8 cellular contexts compared by ENCODE assay signal in the genomic region with DNA sequence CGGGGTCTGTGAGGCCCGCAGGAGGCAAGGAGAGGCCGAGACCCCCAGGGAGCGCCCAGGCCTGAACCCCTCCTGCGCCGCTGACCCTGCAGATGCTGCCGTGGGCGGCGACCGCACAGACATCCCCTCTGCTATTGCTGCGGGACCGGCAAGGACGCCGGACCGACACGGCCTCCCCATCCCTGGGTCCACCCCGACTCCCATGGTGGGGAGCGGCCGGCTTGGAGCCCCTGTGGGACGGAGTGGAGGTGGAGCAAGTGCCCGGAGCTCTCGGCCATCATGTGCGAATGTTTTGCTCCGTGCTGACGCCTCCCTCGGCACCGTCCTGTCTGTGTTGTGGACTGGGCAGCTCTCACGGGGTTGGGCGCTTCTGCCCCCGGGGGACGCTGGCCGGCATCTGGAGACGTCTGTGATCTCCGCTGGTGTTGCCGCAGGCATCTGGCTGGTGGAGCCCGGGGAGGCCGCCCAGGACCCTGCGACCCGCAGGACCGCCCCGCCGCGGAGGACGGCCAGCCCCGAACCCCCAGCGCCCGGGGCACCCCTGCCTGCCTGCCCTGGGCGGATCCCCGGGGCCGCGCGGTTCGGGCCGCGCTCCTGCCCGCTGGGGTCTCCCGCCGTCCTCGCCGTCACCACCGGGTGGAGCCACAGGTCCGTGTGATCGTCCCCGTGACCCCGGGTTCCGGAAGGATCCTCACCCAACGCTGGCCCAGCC. TPM values are rescaled to one million over a fixed set of nuclear protein-coding genes. Genes with fewer than 3 reads are reported as not detected.
DNase-seq lines count a peak whose midpoint lies in the region; ATAC-seq and TF ChIP-seq lines count a peak whose summit lies in the region.

No MANE protein-coding gene starts in this region.

- H3K27ac ChIP-seq in HUES64 (ENCODE audit: low read depth, low read length) (no peak overlapping the region), thymus (ENCODE audit: low read depth) (no peak overlapping the region)

- POLR2A ChIA-PET in activated CD4-positive, alpha-beta memory T cell treated with anti-CD3 and anti-CD28 coated beads for 36 hours (lab: Charles Lee) = no interaction called here

- no peaks in the 10 kb centered on the region for H3K9me3 Mint-ChIP-seq in activated CD4-positive, alpha-beta memory T cell treated with anti-CD3 and anti-CD28 coated beads for 36 hours
- no peaks in the 10 kb centered on the region for H3K9me3 Mint-ChIP-seq in endothelial cell (ENCODE audit: unreplicated experiment)

- CTCF ChIA-PET in activated CD4-positive, alpha-beta memory T cell treated with anti-CD3 and anti-CD28 coated beads for 36 hours (lab: Charles Lee) = interaction anchor here (3.5 kb wide), 1 partner anchor 242 kb away, joined by 13 read pairs; no protein-coding TSS in a partner anchor

- ATAC-seq in GM21528 (IDR thresholded peaks at IDR 0.05; ENCODE audit: low FRiP score, unreplicated experiment) = no peak

- TF ChIP-seq CTCF in AG10803 (conservative IDR thresholded peaks at IDR 0.05; ENCODE audit: low read length) (peak; percentile 57), endothelial cell (IDR thresholded peaks at IDR 0.05; ENCODE audit: unreplicated experiment) (peak; percentile 60)

- H3K27ac Mint-ChIP-seq in activated CD4-positive, alpha-beta memory T cell treated with anti-CD3 and anti-CD28 coated beads for 36 hours = no peak overlapping the region
- H3K27ac Mint-ChIP-seq in endothelial cell (ENCODE audit: unreplicated experiment) = no peak overlapping the region

- H3K9me3 ChIP-seq in HUES64 (ENCODE audit: insufficient read depth, low read depth, low read length) (no peaks in the 10 kb centered on the region), thymus (ENCODE audit: control insufficient read depth) (peaks cover 6% of the 10 kb centered on the region)

- H3K36me3 Mint-ChIP-seq in activated CD4-positive, alpha-beta memory T cell treated with anti-CD3 and anti-CD28 coated beads for 36 hours = no peaks in the 10 kb centered on the region
- H3K36me3 Mint-ChIP-seq in endothelial cell (ENCODE audit: low read depth, unreplicated experiment) = no peaks in the 10 kb centered on the region

- peaks cover 3% of the 10 kb centered on the region for H3K4me1 Mint-ChIP-seq in activated CD4-positive, alpha-beta memory T cell treated with anti-CD3 and anti-CD28 coated beads for 36 hours (ENCODE audit: low read depth)
- H3K4me1 Mint-ChIP-seq in endothelial cell (ENCODE audit: unreplicated experiment) = peaks cover 6% of the 10 kb centered on the region

- WGBS in HUES64 = 19% methylated on average over 67 of the region's 67 CpGs
- WGBS in thymus = 15% methylated on average over 67 of the region's 67 CpGs

- H3K9ac ChIP-seq in HUES64 (ENCODE audit: low read depth, low read length) = no peak overlapping the region

- peaks cover 4% of the 10 kb centered on the region; the same call in 1 of the 2 replicates for H3K4me1 ChIP-seq in HUES64 (ENCODE audit: insufficient read depth, low read length)
- peaks cover 3% of the 10 kb centered on the region for H3K4me1 ChIP-seq in thymus (ENCODE audit: control insufficient read depth, insufficient read depth, low read length)

- H3K4me3 ChIP-seq in AG10803 (ENCODE audit: low read length) (peak overlapping the region; percentile 35), HUES64 (ENCODE audit: low read length) (peak overlapping the region; percentile 48), thymus (ENCODE audit: low read length) (peak overlapping the region; percentile 23)

- H3K4me3 Mint-ChIP-seq in activated CD4-positive, alpha-beta memory T cell treated with anti-CD3 and anti-CD28 coated beads for 36 hours = no peak overlapping the region
- H3K4me3 Mint-ChIP-seq in endothelial cell (ENCODE audit: unreplicated experiment) = no peak overlapping the region

- intact Hi-C loops in activated CD4-positive, alpha-beta memory T cell treated with anti-CD3 and anti-CD28 coated beads for 36 hours (cut with micrococcal nuclease) = no loop called here

- peaks cover 22% of the 10 kb centered on the region for H3K27me3 Mint-ChIP-seq in activated CD4-positive, alpha-beta memory T cell treated with anti-CD3 and anti-CD28 coated beads for 36 hours
- H3K27me3 Mint-ChIP-seq in endothelial cell (ENCODE audit: unreplicated experiment) = peaks cover 6% of the 10 kb centered on the region

- DNase-seq in AG10803 (ENCODE audit: low read depth) (peak; percentile 6), endothelial cell (ENCODE audit: low spot score) (peak; percentile 81), myocyte (ENCODE audit: low read depth) (peak; percentile 52), AML-193 (lab: John Stamatoyannopoulos, UW) (no peak)
- DNase-seq in activated CD4-positive, alpha-beta memory T cell treated with anti-CD3 and anti-CD28 coated beads for 36 hours = peak; percentile 61

- H3K36me3 ChIP-seq in HUES64 (ENCODE audit: insufficient read depth, low read length) = no peaks in the 10 kb centered on the region
- no peaks in the 10 kb centered on the region for H3K36me3 ChIP-seq in thymus (ENCODE audit: control insufficient read depth, insufficient read depth)

- H3K27me3 ChIP-seq in HUES64 (ENCODE audit: insufficient read depth, low read length) (peaks cover 18% of the 10 kb centered on the region), thymus (ENCODE audit: control insufficient read depth, insufficient read depth) (peaks cover 41% of the 10 kb centered on the region)

RNA-seq across cellular contexts. Expression of gene GNG13, which starts 12.8 kb away (rescaled TPM):
- not detected for polyA plus RNA-seq in HUES64 (2013, experiment 1 of 2)
- not detected for polyA plus RNA-seq in HUES64 (2013, experiment 2 of 2)
- not detected for total RNA-seq in activated CD4-positive, alpha-beta memory T cell treated with anti-CD3 and anti-CD28 coated beads for 36 hours
- total RNA-seq in endothelial cell (ENCODE audit: unreplicated experiment) = not detected
- not detected in 2 replicates for total RNA-seq in myocyte
- not detected for polyA plus RNA-seq in myocyte (2012)
- 0.55 TPM for polyA plus RNA-seq in thymus

RNA-seq across cellular contexts. Expression of gene CHTF18, which starts 24.9 kb away (rescaled TPM):
- 40.3 TPM for polyA plus RNA-seq in HUES64 (2013, experiment 1 of 2)
- 35.7 TPM for polyA plus RNA-seq in HUES64 (2013, experiment 2 of 2)
- total RNA-seq in activated CD4-positive, alpha-beta memory T cell treated with anti-CD3 and anti-CD28 coated beads for 36 hours = 100 to 1,000 TPM; 101 to 102 TPM
- total RNA-seq in endothelial cell (ENCODE audit: unreplicated experiment) (56.8 TPM), myocyte (7.5 and 10.0 TPM in 2 replicates)
- polyA plus RNA-seq in myocyte (2012) = 6.6 TPM
- 38.8 TPM for polyA plus RNA-seq in thymus

RNA-seq across cellular contexts. Expression of gene RPUSD1, which starts 25.2 kb away (rescaled TPM):
- 27.5 TPM for polyA plus RNA-seq in HUES64 (2013, experiment 1 of 2)
- 23.5 TPM for polyA plus RNA-seq in HUES64 (2013, experiment 2 of 2)
- total RNA-seq in activated CD4-positive, alpha-beta memory T cell treated with anti-CD3 and anti-CD28 coated beads for 36 hours = 10 to 100 TPM; 13.7 to 15.5 TPM
- total RNA-seq in endothelial cell (ENCODE audit: unreplicated experiment) = 27.6 TPM
- total RNA-seq in myocyte = 31.0 and 41.3 TPM in 2 replicates
- polyA plus RNA-seq in myocyte (2012) = 20.3 TPM
- polyA plus RNA-seq in thymus = 20.9 TPM

RNA-seq across cellular contexts. Expression of gene MSLN, which starts 52.8 kb away (rescaled TPM):
- not detected for polyA plus RNA-seq in HUES64 (2013, experiment 1 of 2)
- not detected for polyA plus RNA-seq in HUES64 (2013, experiment 2 of 2)
- not detected for total RNA-seq in activated CD4-positive, alpha-beta memory T cell treated with anti-CD3 and anti-CD28 coated beads for 36 hours
- total RNA-seq in endothelial cell (ENCODE audit: unreplicated experiment) (0.44 TPM), myocyte (not detected in 2 replicates)
- 0.06 TPM for polyA plus RNA-seq in myocyte (2012)
- 2.6 TPM for polyA plus RNA-seq in thymus

Comparison
In these comparisons a context has a peak if more than half of its experiments do, and no peak if none do; other contexts are left out.
1. DNase-seq: peak in AG10803 (single experiment), activated CD4-positive, alpha-beta memory T cell treated with anti-CD3 and anti-CD28 coated beads for 36 hours (single experiment), endothelial cell (single experiment) and myocyte (single experiment); none in AML-193 (0 of 2).
2. Peak in every context shown above with its lines, with median percentiles within 50 percentile points of each other: H3K4me3 ChIP-seq.